37 cellular contexts compared by ENCODE assay signal in the genomic region with DNA sequence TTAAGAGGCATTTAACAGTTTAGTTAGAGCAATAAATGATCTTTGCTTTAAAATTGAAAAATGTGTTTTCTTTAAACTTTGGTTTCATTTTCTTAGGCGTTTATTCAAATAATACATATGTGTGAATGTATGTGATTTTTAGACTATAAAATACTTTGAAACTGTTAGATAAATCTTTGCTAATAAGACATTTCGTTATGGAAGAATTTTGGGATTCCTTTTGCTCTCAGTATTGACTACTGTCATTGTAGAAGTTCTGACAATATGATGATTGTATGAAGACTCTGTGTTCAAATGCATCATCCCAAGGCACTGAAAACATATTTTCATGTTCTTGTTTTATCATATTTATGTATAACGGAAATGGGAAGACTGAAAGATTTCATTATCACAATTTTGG.
"Had no signal": no experiment of that assay in that cellular context is flagged by ENCODE, and none has a peak within 500 bp of the region (broad histone marks: within the 10 kb centered on the region; RNA-seq: fewer than 3 reads in every experiment).

No MANE protein-coding gene starts in this region.

- FAIRE-seq: astrocyte, bronchial epithelial cell had no signal

- H3K36me3 ChIP-seq: adrenal gland, brain microvascular endothelial cell, cardiac muscle cell had no signal

- H3K4me3 ChIP-seq: adrenal gland, body of pancreas, cardiac muscle cell had no signal

- ATAC-seq: activated CD8-positive, alpha-beta T cell treated with anti-CD3 and anti-CD28 coated beads for 36 hours; activated naive CD4-positive, alpha-beta T cell treated with anti-CD3 and anti-CD28 coated beads, Interleukin-2, amount 50 U/mL, for 72 hours; activated T-cell treated with anti-CD3 and anti-CD28 coated beads, Interleukin-2, amount 50 U/mL, for 4 hours; activated T-cell treated with anti-CD3 and anti-CD28 coated beads, Interleukin-2, amount 50 U/mL, for 72 hours; activated T-helper 17 cell treated with anti-CD3 and anti-CD28 coated beads, Interleukin-2, amount 50 U/mL, for 72 hours; body of pancreas had no signal

- H3K9me3 ChIP-seq: adrenal gland, body of pancreas had no signal

- DNase-seq: activated B cell treated with CpG ODN at 0.5 μM for 24 hours; activated CD4-positive, alpha-beta memory T cell treated with anti-CD3 and anti-CD28 coated beads for 36 hours; activated CD4-positive, alpha-beta T cell treated with anti-CD3 and anti-CD28 coated beads for 4 hours; activated CD4-positive, alpha-beta T cell treated with anti-CD3 and anti-CD28 coated beads, Interleukin-2, amount 10 ng/mL, durations not matched to agents 24 days and 14 days; activated CD4-positive, alpha-beta T cell treated with anti-CD3 and anti-CD28 coated beads, Interleukin-2, amount 50 U/mL, for 1 hour; activated CD4-positive, alpha-beta T cell treated with anti-CD3 and anti-CD28 coated beads, Interleukin-2, amount 50 U/mL, for 4 hours; activated CD4-positive, CD25-positive, alpha-beta regulatory T cell treated with anti-CD3 and anti-CD28 coated beads, Interleukin-2, amount 50 U/mL, for 72 hours; activated CD8-positive, alpha-beta memory T cell treated with anti-CD3 and anti-CD28 coated beads, Interleukin-2, amount 50 U/mL, for 4 hours; activated CD8-positive, alpha-beta T cell treated with anti-CD3 and anti-CD28 coated beads for 36 hours; activated effector memory CD4-positive, alpha-beta T cell treated with anti-CD3 and anti-CD28 coated beads, Interleukin-2, amount 50 U/mL, for 16 hours; activated gamma-delta T cell treated with Interleukin-2 at 50 U/mL for 16 hours; activated naive CD4-positive, alpha-beta T cell; activated naive CD4-positive, alpha-beta T cell treated with anti-CD3 and anti-CD28 coated beads for 36 hours; activated naive CD4-positive, alpha-beta T cell treated with anti-CD3 and anti-CD28 coated beads, Interleukin-2, amount 50 U/mL, for 16 hours; activated naive CD8-positive, alpha-beta T cell treated with anti-CD3 and anti-CD28 coated beads for 36 hours; activated T-cell treated with anti-CD3 and anti-CD28 coated beads for 4 hours; activated T-cell treated with anti-CD3 and anti-CD28 coated beads, Interleukin-2, amount 50 U/mL, for 1 hour; activated T-cell treated with anti-CD3 and anti-CD28 coated beads, Interleukin-2, amount 50 U/mL, for 4 hours; activated T-cell treated with anti-CD3 and anti-CD28 coated beads, Interleukin-2, amount 50 U/mL, for 72 hours; adrenal gland; amniotic stem cell; aorta; body of pancreas; brain microvascular endothelial cell; caudate nucleus; cerebellar nuclear complex; T-helper 2 cell; T-helper 9 cell had no signal

- H3K9me3 Mint-ChIP-seq: activated B cell treated with CpG ODN at 0.5 μM for 24 hours; activated CD4-positive, alpha-beta memory T cell treated with anti-CD3 and anti-CD28 coated beads for 36 hours; activated CD8-positive, alpha-beta T cell treated with anti-CD3 and anti-CD28 coated beads for 36 hours; activated naive CD4-positive, alpha-beta T cell treated with anti-CD3 and anti-CD28 coated beads for 36 hours; activated naive CD4-positive, alpha-beta T cell treated with anti-CD3 and anti-CD28 coated beads, Interleukin-2, amount 50 U/mL, for 72 hours; activated naive CD8-positive, alpha-beta T cell treated with anti-CD3 and anti-CD28 coated beads for 36 hours; activated T-cell treated with anti-CD3 and anti-CD28 coated beads, Interleukin-2, amount 50 U/mL, for 4 hours; activated T-cell treated with anti-CD3 and anti-CD28 coated beads, Interleukin-2, amount 50 U/mL, for 72 hours; activated T-helper 1 cell treated with anti-CD3 and anti-CD28 coated beads, Interleukin-12 subunit alpha, Interleukin-12 subunit beta, Interleukin-2, Interleukin-4 antibody, amounts not matched to agents 30 ng/mL and 10 ng/mL and 1 ng/mL, durations not matched to agents 14 hours and 24 hours and 36 hours; activated T-helper 17 cell treated with anti-CD3 and anti-CD28 coated beads, Interleukin-2, amount 50 U/mL, for 72 hours; central memory CD8-positive, alpha-beta T cell; T-helper 2 cell treated with Interferon-gamma antibody and Interleukin-4, amounts not matched to agents 5 μg/mL and 100 μg/mL, for 36 hours had no signal

- H3K4me1 Mint-ChIP-seq: activated B cell treated with CpG ODN at 0.5 μM for 24 hours; activated naive CD8-positive, alpha-beta T cell treated with anti-CD3 and anti-CD28 coated beads for 36 hours; activated T-helper 17 cell treated with anti-CD3 and anti-CD28 coated beads, Interleukin-2, amount 50 U/mL, for 72 hours; central memory CD8-positive, alpha-beta T cell had no signal

- H3K4me3 Mint-ChIP-seq: activated B cell treated with CpG ODN at 0.5 μM for 24 hours; activated CD4-positive, alpha-beta memory T cell treated with anti-CD3 and anti-CD28 coated beads for 36 hours; activated CD4-positive, alpha-beta T cell treated with anti-CD3 and anti-CD28 coated beads, Interleukin-2, amount 10 ng/mL, durations not matched to agents 24 days and 14 days; activated CD8-positive, alpha-beta T cell treated with anti-CD3 and anti-CD28 coated beads for 36 hours; activated naive CD4-positive, alpha-beta T cell treated with anti-CD3 and anti-CD28 coated beads for 36 hours; activated naive CD8-positive, alpha-beta T cell treated with anti-CD3 and anti-CD28 coated beads for 36 hours; activated T-cell treated with anti-CD3 and anti-CD28 coated beads, Interleukin-2, amount 50 U/mL, for 4 hours; activated T-cell treated with anti-CD3 and anti-CD28 coated beads, Interleukin-2, amount 50 U/mL, for 72 hours; activated T-helper 1 cell treated with anti-CD3 and anti-CD28 coated beads, Interleukin-12 subunit alpha, Interleukin-12 subunit beta, Interleukin-2, Interleukin-4 antibody, amounts not matched to agents 30 ng/mL and 10 ng/mL and 1 ng/mL, durations not matched to agents 14 hours and 24 hours and 36 hours; activated T-helper 17 cell treated with anti-CD3 and anti-CD28 coated beads, Interleukin-2, amount 50 U/mL, for 72 hours; central memory CD8-positive, alpha-beta T cell; T-helper 2 cell treated with Interferon-gamma antibody and Interleukin-4, amounts not matched to agents 5 μg/mL and 100 μg/mL, for 36 hours had no signal

- H3K27ac Mint-ChIP-seq: activated B cell treated with CpG ODN at 0.5 μM for 24 hours; activated CD4-positive, alpha-beta memory T cell treated with anti-CD3 and anti-CD28 coated beads for 36 hours; activated CD4-positive, alpha-beta T cell treated with anti-CD3 and anti-CD28 coated beads, Interleukin-2, amount 10 ng/mL, durations not matched to agents 24 days and 14 days; activated CD8-positive, alpha-beta T cell treated with anti-CD3 and anti-CD28 coated beads for 36 hours; activated naive CD4-positive, alpha-beta T cell treated with anti-CD3 and anti-CD28 coated beads for 36 hours; activated naive CD4-positive, alpha-beta T cell treated with anti-CD3 and anti-CD28 coated beads, Interleukin-2, amount 50 U/mL, for 72 hours; activated naive CD8-positive, alpha-beta T cell treated with anti-CD3 and anti-CD28 coated beads for 36 hours; activated T-cell treated with anti-CD3 and anti-CD28 coated beads, Interleukin-2, amount 50 U/mL, for 72 hours; activated T-helper 1 cell treated with anti-CD3 and anti-CD28 coated beads, Interleukin-12 subunit alpha, Interleukin-12 subunit beta, Interleukin-2, Interleukin-4 antibody, amounts not matched to agents 30 ng/mL and 10 ng/mL and 1 ng/mL, durations not matched to agents 14 hours and 24 hours and 36 hours; activated T-helper 17 cell treated with anti-CD3 and anti-CD28 coated beads, Interleukin-2, amount 50 U/mL, for 72 hours; T-helper 2 cell treated with Interferon-gamma antibody and Interleukin-4, amounts not matched to agents 5 μg/mL and 100 μg/mL, for 36 hours had no signal

- H3K36me3 Mint-ChIP-seq: activated CD4-positive, alpha-beta memory T cell treated with anti-CD3 and anti-CD28 coated beads for 36 hours; activated naive CD4-positive, alpha-beta T cell treated with anti-CD3 and anti-CD28 coated beads, Interleukin-2, amount 50 U/mL, for 72 hours; activated naive CD8-positive, alpha-beta T cell treated with anti-CD3 and anti-CD28 coated beads for 36 hours had no signal

- H3K4me1 ChIP-seq: adrenal gland, body of pancreas had no signal

- H3K27me3 ChIP-seq: adrenal gland, body of pancreas had no signal

- H3K27ac ChIP-seq: adrenal gland, body of pancreas, brain microvascular endothelial cell, cardiac muscle cell, VCaP had no signal
